ENCODE assay signal across 1 cellular context in genomic region chr11:46254135-46254491, GRCh38.
TF ChIP-seq lines count a peak whose summit lies in the region.

No MANE protein-coding gene starts in this region.

TF ChIP-seq in HepG2, 621 proteins besides CTCF, POLR2A, EP300 and RAD21 (continued from another document and continues in another):
- TF ChIP-seq ZNF687 (CRISPR knock-in tag; IDR thresholded peaks at IDR 0.05) (peak; percentile 68), ZNF468 (CRISPR knock-in tag; IDR thresholded peaks at IDR 0.05) (no peak), AGO2 (optimal IDR thresholded peaks at IDR 0.05; ENCODE audit: low read depth, low read length) (no peak), ATF1 (CRISPR knock-in tag; IDR thresholded peaks at IDR 0.05) (no peak), NCOA2 (CRISPR knock-in tag; IDR thresholded peaks at IDR 0.05) (0 out of 2 replicates have a peak, but pooled peaks have one; percentile 18), RBM22 (optimal IDR thresholded peaks at IDR 0.05; ENCODE audit: low read length) (no peak), RXRA (CRISPR knock-in tag; IDR thresholded peaks at IDR 0.05) (peak; percentile 42; the same call in 1 of the 2 replicates), ZBTB34 (CRISPR knock-in tag; IDR thresholded peaks at IDR 0.05) (no peak), ZNF367 (CRISPR knock-in tag; IDR thresholded peaks at IDR 0.05; ENCODE audit: borderline replicate concordance) (no peak), ZNF354B (CRISPR knock-in tag; IDR thresholded peaks at IDR 0.05) (no peak), FOXP4 (CRISPR knock-in tag; IDR thresholded peaks at IDR 0.05) (peak; percentile 73), ZNF441 (CRISPR knock-in tag; IDR thresholded peaks at IDR 0.05; ENCODE audit: borderline replicate concordance) (no peak), FOXM1 (CRISPR knock-in tag; IDR thresholded peaks at IDR 0.05) (no peak), ETV6 (CRISPR knock-in tag; conservative IDR thresholded peaks at IDR 0.05) (no peak), ERF (CRISPR knock-in tag; IDR thresholded peaks at IDR 0.05) (0 out of 2 replicates have a peak, but pooled peaks have one; percentile 37), ZNF580 (CRISPR knock-in tag; IDR thresholded peaks at IDR 0.05; ENCODE audit: borderline replicate concordance, low read depth) (no peak), ZZZ3 (CRISPR knock-in tag; IDR thresholded peaks at IDR 0.05; ENCODE audit: borderline replicate concordance) (no peak), RAD51 (IDR thresholded peaks at IDR 0.05; ENCODE audit: borderline replicate concordance) (no peak), MXD1 (CRISPR knock-in tag; IDR thresholded peaks at IDR 0.05) (no peak), DNMT1 (CRISPR knock-in tag; IDR thresholded peaks at IDR 0.05) (no peak), ZSCAN5A (CRISPR knock-in tag; IDR thresholded peaks at IDR 0.05; ENCODE audit: borderline replicate concordance) (no peak), ZFP37 (CRISPR knock-in tag; IDR thresholded peaks at IDR 0.05; ENCODE audit: borderline replicate concordance) (no peak), TBX3 (IDR thresholded peaks at IDR 0.05; ENCODE audit: borderline replicate concordance) (no peak), TCF12 (IDR thresholded peaks at IDR 0.05) (no peak), TCF12 (CRISPR knock-in tag; IDR thresholded peaks at IDR 0.05) (no peak), ZFP36L1 (CRISPR knock-in tag; IDR thresholded peaks at IDR 0.05) (no peak), GLMP (CRISPR knock-in tag; IDR thresholded peaks at IDR 0.05; ENCODE audit: borderline replicate concordance) (no peak), ZNF282 (IDR thresholded peaks at IDR 0.05; ENCODE audit: partially characterized antibody) (no peak), NCOA1 (CRISPR knock-in tag; IDR thresholded peaks at IDR 0.05) (no peak), TEAD3 (CRISPR knock-in tag; optimal IDR thresholded peaks at IDR 0.05; ENCODE audit: borderline replicate concordance) (no peak), ADNP (CRISPR knock-in tag; IDR thresholded peaks at IDR 0.05) (no peak), ATF4 (CRISPR knock-in tag; IDR thresholded peaks at IDR 0.05) (no peak), E2F1 (CRISPR knock-in tag; IDR thresholded peaks at IDR 0.05) (no peak), ZBTB2 (CRISPR knock-in tag; IDR thresholded peaks at IDR 0.05; ENCODE audit: low read depth) (no peak), POGZ (CRISPR knock-in tag; IDR thresholded peaks at IDR 0.05) (no peak), ZNF83 (CRISPR knock-in tag; IDR thresholded peaks at IDR 0.05; ENCODE audit: borderline replicate concordance) (no peak), SALL1 (CRISPR knock-in tag; IDR thresholded peaks at IDR 0.05) (peak; percentile 58), ZNF460 (CRISPR knock-in tag; IDR thresholded peaks at IDR 0.05; ENCODE audit: borderline replicate concordance) (no peak), ZNF747 (CRISPR knock-in tag; IDR thresholded peaks at IDR 0.05; ENCODE audit: borderline replicate concordance) (no peak), MED8 (CRISPR knock-in tag; IDR thresholded peaks at IDR 0.05; ENCODE audit: insufficient replicate concordance) (no peak), CENPT (CRISPR knock-in tag; IDR thresholded peaks at IDR 0.05; ENCODE audit: low read depth) (no peak), SMARCC2 (IDR thresholded peaks at IDR 0.05) (no peak), BCLAF1 (IDR thresholded peaks at IDR 0.05) (no peak), ZNF264 (CRISPR knock-in tag; IDR thresholded peaks at IDR 0.05) (peak; percentile 99), MAFK (conservative IDR thresholded peaks at IDR 0.05 in 1 of 2, IDR thresholded peaks at IDR 0.05 in 1 of 2; ENCODE audit: low read length in 2 of 2) (no peak), NR2F1 (CRISPR knock-in tag; IDR thresholded peaks at IDR 0.05) (peak; percentile 35 to 60; a peak in 3 of 4 replicates), ZMYM2 (CRISPR knock-in tag; IDR thresholded peaks at IDR 0.05) (no peak), DPF2 (CRISPR knock-in tag; IDR thresholded peaks at IDR 0.05; ENCODE audit: borderline replicate concordance, low read depth) (peak; percentile 24; the same call in 1 of the 2 replicates), ZNF569 (CRISPR knock-in tag; IDR thresholded peaks at IDR 0.05; ENCODE audit: borderline replicate concordance) (no peak), ZNF124 (CRISPR knock-in tag; IDR thresholded peaks at IDR 0.05) (no peak), ZNF552 (CRISPR knock-in tag; IDR thresholded peaks at IDR 0.05; ENCODE audit: borderline replicate concordance) (no peak), CENPX (CRISPR knock-in tag; IDR thresholded peaks at IDR 0.05) (no peak), STAT5B (CRISPR knock-in tag; IDR thresholded peaks at IDR 0.05) (no peak)
